In genomic region chr6:37180075-37180474, GRCh38 we compare ENCODE assay signal across 16 cellular contexts.
"Had no signal": no experiment of that assay in that cellular context is flagged by ENCODE, and none has a peak within 500 bp of the region (broad histone marks: within the 10 kb centered on the region; RNA-seq: fewer than 3 reads in every experiment).

No MANE protein-coding gene starts in this region.

- H3K27me3 ChIP-seq: ascending aorta, breast epithelium, left lung, neutrophil, tibial artery had no signal

- H3K36me3 ChIP-seq: breast epithelium had no signal

- H2AFZ ChIP-seq: parathyroid adenoma had no signal

- H3K27ac Mint-ChIP-seq: stimulated activated memory B cell treated with anti-CD40 and anti-IgM and Interleukin-4, amounts not matched to agents 10 μg/mL and 1 μg/mL and 100 μg/mL, for 72 hours had no signal

- H3K9me3 Mint-ChIP-seq: stimulated activated memory B cell treated with anti-CD40 and anti-IgM and Interleukin-4, amounts not matched to agents 10 μg/mL and 1 μg/mL and 100 μg/mL, for 72 hours had no signal

- DNase-seq: activated CD4-positive, alpha-beta T cell treated with anti-CD3 and anti-CD28 coated beads, Interleukin-2, amount 50 U/mL, for 1 hour; cerebellar nuclear complex; effector CD8-positive, alpha-beta T cell; foreskin fibroblast; hippocampal formation; kidney; left lung; mammary epithelial cell; stimulated activated CD4-positive, alpha-beta T cell treated with anti-CD3 and anti-CD28 coated beads, Interleukin-12 subunit alpha, Interleukin-12 subunit beta, amount 100 ng/mL, for 4 hours; stimulated activated CD4-positive, alpha-beta T cell treated with anti-CD3 and anti-CD28 coated beads, Interleukin-2, amount 100 ng/mL, for 24 hours; tibial artery had no signal

- H3K9ac ChIP-seq: parathyroid adenoma had no signal

- H3K9me3 ChIP-seq: ascending aorta, breast epithelium, left lung, neutrophil, tibial artery had no signal

- H3K4me3 Mint-ChIP-seq: stimulated activated memory B cell treated with anti-CD40 and anti-IgM and Interleukin-4, amounts not matched to agents 10 μg/mL and 1 μg/mL and 100 μg/mL, for 72 hours had no signal

- ATAC-seq: left lung; stimulated activated memory B cell treated with anti-CD40 and anti-IgM and Interleukin-4, amounts not matched to agents 10 μg/mL and 1 μg/mL and 100 μg/mL, for 72 hours had no signal

- H3K27me3 Mint-ChIP-seq: stimulated activated memory B cell treated with anti-CD40 and anti-IgM and Interleukin-4, amounts not matched to agents 10 μg/mL and 1 μg/mL and 100 μg/mL, for 72 hours had no signal

- H3K4me3 ChIP-seq: ascending aorta, breast epithelium, left lung, tibial artery had no signal

- H3K27ac ChIP-seq: ascending aorta, breast epithelium, left lung, neutrophil, parathyroid adenoma, tibial artery had no signal

- H3K4me1 ChIP-seq: ascending aorta, breast epithelium, parathyroid adenoma, tibial artery had no signal
